ENCODE assay signal across 1 cellular context in the genomic region with DNA sequence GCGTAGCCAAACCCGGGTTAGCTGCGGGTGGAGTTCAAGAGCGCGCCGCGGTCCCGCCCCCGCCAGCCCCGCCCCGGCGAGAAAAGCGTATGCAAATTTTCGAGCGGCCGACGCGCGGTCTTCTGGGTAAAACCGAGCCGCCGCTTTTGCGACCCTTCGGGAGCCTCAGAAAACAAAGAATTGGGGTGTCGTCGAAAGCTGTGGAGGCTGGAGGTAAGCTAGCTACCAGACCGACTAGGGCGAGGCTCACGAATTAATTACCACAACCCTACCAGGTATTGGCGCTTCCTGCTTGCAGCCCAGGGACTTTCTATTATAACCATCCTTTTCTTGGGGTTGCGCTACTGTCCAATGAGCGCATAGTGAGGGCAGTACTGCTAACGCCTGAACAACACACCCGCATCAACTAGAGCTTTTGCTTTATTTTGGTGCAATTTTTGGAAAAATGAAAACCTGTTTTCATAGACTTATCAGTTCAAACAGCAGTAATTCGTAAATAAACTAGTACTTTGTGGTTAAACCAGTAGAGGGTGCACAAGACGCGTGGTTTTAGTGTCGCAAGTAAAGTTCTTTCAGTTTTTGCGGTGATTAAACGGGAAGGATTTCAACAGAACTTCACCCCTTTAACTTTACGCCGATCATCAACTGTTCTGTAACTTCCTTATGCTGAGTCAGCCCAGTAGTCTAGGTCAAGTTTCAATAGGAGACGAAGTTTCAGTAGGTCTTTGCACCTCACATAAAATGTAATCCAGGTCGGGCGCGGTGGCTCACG.
A peak's percentile ranks its signal among the peaks of the same experiment; 100 is the strongest.
TF ChIP-seq lines count a peak whose summit lies in the region.

A gene (plus strand): TSS at position 318 of the 772 bp plus-strand sequence.

TF ChIP-seq in HepG2, 621 proteins besides CTCF, POLR2A, EP300 and RAD21 (continued from another document and continues in another):
- TF ChIP-seq ZNF749 (CRISPR knock-in tag; IDR thresholded peaks at IDR 0.05; ENCODE audit: borderline replicate concordance) (peak; percentile 80; the same call in 1 of the 2 replicates), MEIS1 (CRISPR knock-in tag; IDR thresholded peaks at IDR 0.05; ENCODE audit: borderline replicate concordance) (no peak), NAIF1 (CRISPR knock-in tag; IDR thresholded peaks at IDR 0.05; ENCODE audit: borderline replicate concordance) (peak; percentile 84; the same call in 1 of the 2 replicates), SRSF1 (optimal IDR thresholded peaks at IDR 0.05; ENCODE audit: low read depth, low read length) (peak; percentile 76), SRSF9 (IDR thresholded peaks at IDR 0.05; ENCODE audit: borderline replicate concordance, insufficient read depth, low read depth, low read length, poor library complexity, severe bottlenecking) (no peak), NFKB2 (CRISPR knock-in tag; IDR thresholded peaks at IDR 0.05; ENCODE audit: borderline replicate concordance) (no peak), ZBTB8A (CRISPR knock-in tag; IDR thresholded peaks at IDR 0.05; ENCODE audit: borderline replicate concordance, low read depth) (peak; percentile 69; the same call in 1 of the 2 replicates), GATA4 (IDR thresholded peaks at IDR 0.05; ENCODE audit: borderline replicate concordance, low read depth) (peak; percentile 100), TSC22D2 (CRISPR knock-in tag; IDR thresholded peaks at IDR 0.05; ENCODE audit: borderline replicate concordance) (peak; percentile 80; the same call in 1 of the 2 replicates), ZNF451 (CRISPR knock-in tag; IDR thresholded peaks at IDR 0.05) (peak; percentile 92; the same call in 1 of the 2 replicates), WIZ (CRISPR knock-in tag; IDR thresholded peaks at IDR 0.05) (no peak), MED13 (CRISPR knock-in tag; IDR thresholded peaks at IDR 0.05) (peak; percentile 77; the same call in 1 of the 2 replicates), ZNF678 (CRISPR knock-in tag; IDR thresholded peaks at IDR 0.05) (peak; percentile 82), ARHGAP35 (CRISPR knock-in tag; IDR thresholded peaks at IDR 0.05; ENCODE audit: borderline replicate concordance) (peak; percentile 55), ZNF34 (CRISPR knock-in tag; IDR thresholded peaks at IDR 0.05; ENCODE audit: borderline replicate concordance) (peak; percentile 86; the same call in 1 of the 2 replicates), CREM (IDR thresholded peaks at IDR 0.05) (peak; percentile 90), CREM (CRISPR knock-in tag; IDR thresholded peaks at IDR 0.05) (no peak), ZSCAN29 (CRISPR knock-in tag; conservative IDR thresholded peaks at IDR 0.05) (peak; percentile 91), ARNTL (CRISPR knock-in tag; IDR thresholded peaks at IDR 0.05) (peak; percentile 42; the same call in 1 of the 2 replicates), CHCHD3 (CRISPR knock-in tag; IDR thresholded peaks at IDR 0.05) (peak; percentile 7), KDM2A (CRISPR knock-in tag; IDR thresholded peaks at IDR 0.05; ENCODE audit: borderline replicate concordance, low read depth) (no peak; the same call in 1 of the 2 replicates), NFE2 (CRISPR knock-in tag; IDR thresholded peaks at IDR 0.05) (no peak)
- TF ChIP-seq, protein P1, sequence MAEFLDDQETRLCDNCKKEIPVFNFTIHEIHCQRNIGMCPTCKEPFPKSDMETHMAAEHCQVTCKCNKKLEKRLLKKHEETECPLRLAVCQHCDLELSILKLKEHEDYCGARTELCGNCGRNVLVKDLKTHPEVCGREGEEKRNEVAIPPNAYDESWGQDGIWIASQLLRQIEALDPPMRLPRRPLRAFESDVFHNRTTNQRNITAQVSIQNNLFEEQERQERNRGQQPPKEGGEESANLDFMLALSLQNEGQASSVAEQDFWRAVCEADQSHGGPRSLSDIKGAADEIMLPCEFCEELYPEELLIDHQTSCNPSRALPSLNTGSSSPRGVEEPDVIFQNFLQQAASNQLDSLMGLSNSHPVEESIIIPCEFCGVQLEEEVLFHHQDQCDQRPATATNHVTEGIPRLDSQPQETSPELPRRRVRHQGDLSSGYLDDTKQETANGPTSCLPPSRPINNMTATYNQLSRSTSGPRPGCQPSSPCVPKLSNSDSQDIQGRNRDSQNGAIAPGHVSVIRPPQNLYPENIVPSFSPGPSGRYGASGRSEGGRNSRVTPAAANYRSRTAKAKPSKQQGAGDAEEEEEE (CRISPR knock-in tag; IDR thresholded peaks at IDR 0.05; ENCODE audit: borderline replicate concordance) = no peak
- TF ChIP-seq, protein P2, sequence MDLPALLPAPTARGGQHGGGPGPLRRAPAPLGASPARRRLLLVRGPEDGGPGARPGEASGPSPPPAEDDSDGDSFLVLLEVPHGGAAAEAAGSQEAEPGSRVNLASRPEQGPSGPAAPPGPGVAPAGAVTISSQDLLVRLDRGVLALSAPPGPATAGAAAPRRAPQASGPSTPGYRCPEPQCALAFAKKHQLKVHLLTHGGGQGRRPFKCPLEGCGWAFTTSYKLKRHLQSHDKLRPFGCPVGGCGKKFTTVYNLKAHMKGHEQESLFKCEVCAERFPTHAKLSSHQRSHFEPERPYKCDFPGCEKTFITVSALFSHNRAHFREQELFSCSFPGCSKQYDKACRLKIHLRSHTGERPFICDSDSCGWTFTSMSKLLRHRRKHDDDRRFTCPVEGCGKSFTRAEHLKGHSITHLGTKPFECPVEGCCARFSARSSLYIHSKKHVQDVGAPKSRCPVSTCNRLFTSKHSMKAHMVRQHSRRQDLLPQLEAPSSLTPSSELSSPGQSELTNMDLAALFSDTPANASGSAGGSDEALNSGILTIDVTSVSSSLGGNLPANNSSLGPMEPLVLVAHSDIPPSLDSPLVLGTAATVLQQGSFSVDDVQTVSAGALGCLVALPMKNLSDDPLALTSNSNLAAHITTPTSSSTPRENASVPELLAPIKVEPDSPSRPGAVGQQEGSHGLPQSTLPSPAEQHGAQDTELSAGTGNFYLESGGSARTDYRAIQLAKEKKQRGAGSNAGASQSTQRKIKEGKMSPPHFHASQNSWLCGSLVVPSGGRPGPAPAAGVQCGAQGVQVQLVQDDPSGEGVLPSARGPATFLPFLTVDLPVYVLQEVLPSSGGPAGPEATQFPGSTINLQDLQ (CRISPR knock-in tag; IDR thresholded peaks at IDR 0.05) = peak; percentile 41
- TF ChIP-seq, protein P3, sequence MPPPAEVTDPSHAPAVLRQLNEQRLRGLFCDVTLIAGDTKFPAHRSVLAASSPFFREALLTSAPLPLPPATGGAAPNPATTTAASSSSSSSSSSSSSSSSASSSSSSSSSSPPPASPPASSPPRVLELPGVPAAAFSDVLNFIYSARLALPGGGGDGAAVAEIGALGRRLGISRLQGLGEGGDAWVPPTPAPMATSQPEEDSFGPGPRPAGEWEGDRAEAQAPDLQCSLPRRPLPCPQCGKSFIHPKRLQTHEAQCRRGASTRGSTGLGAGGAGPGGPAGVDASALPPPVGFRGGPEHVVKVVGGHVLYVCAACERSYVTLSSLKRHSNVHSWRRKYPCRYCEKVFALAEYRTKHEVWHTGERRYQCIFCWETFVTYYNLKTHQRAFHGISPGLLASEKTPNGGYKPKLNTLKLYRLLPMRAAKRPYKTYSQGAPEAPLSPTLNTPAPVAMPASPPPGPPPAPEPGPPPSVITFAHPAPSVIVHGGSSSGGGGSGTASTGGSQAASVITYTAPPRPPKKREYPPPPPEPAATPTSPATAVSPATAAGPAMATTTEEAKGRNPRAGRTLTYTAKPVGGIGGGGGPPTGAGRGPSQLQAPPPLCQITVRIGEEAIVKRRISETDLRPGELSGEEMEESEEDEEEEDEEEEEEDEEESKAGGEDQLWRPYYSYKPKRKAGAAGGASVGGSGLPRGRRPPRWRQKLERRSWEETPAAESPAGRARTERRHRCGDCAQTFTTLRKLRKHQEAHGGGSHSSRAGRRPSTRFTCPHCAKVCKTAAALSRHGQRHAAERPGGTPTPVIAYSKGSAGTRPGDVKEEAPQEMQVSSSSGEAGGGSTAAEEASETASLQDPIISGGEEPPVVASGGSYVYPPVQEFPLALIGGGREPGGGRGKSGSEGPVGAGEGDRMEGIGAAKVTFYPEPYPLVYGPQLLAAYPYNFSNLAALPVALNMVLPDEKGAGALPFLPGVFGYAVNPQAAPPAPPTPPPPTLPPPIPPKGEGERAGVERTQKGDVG (CRISPR knock-in tag; IDR thresholded peaks at IDR 0.05; ENCODE audit: borderline replicate concordance) = peak; percentile 40; the same call in 1 of the 2 replicates
- TF ChIP-seq, protein P4, sequence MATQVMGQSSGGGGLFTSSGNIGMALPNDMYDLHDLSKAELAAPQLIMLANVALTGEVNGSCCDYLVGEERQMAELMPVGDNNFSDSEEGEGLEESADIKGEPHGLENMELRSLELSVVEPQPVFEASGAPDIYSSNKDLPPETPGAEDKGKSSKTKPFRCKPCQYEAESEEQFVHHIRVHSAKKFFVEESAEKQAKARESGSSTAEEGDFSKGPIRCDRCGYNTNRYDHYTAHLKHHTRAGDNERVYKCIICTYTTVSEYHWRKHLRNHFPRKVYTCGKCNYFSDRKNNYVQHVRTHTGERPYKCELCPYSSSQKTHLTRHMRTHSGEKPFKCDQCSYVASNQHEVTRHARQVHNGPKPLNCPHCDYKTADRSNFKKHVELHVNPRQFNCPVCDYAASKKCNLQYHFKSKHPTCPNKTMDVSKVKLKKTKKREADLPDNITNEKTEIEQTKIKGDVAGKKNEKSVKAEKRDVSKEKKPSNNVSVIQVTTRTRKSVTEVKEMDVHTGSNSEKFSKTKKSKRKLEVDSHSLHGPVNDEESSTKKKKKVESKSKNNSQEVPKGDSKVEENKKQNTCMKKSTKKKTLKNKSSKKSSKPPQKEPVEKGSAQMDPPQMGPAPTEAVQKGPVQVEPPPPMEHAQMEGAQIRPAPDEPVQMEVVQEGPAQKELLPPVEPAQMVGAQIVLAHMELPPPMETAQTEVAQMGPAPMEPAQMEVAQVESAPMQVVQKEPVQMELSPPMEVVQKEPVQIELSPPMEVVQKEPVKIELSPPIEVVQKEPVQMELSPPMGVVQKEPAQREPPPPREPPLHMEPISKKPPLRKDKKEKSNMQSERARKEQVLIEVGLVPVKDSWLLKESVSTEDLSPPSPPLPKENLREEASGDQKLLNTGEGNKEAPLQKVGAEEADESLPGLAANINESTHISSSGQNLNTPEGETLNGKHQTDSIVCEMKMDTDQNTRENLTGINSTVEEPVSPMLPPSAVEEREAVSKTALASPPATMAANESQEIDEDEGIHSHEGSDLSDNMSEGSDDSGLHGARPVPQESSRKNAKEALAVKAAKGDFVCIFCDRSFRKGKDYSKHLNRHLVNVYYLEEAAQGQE (IDR thresholded peaks at IDR 0.05; ENCODE audit: borderline replicate concordance in 1 of 2, low read depth in 1 of 2, low read length in 2 of 2) = peak in 1 of 2 experiments; percentile 84; a peak in 1 of 4 replicates
- TF ChIP-seq, protein P5, sequence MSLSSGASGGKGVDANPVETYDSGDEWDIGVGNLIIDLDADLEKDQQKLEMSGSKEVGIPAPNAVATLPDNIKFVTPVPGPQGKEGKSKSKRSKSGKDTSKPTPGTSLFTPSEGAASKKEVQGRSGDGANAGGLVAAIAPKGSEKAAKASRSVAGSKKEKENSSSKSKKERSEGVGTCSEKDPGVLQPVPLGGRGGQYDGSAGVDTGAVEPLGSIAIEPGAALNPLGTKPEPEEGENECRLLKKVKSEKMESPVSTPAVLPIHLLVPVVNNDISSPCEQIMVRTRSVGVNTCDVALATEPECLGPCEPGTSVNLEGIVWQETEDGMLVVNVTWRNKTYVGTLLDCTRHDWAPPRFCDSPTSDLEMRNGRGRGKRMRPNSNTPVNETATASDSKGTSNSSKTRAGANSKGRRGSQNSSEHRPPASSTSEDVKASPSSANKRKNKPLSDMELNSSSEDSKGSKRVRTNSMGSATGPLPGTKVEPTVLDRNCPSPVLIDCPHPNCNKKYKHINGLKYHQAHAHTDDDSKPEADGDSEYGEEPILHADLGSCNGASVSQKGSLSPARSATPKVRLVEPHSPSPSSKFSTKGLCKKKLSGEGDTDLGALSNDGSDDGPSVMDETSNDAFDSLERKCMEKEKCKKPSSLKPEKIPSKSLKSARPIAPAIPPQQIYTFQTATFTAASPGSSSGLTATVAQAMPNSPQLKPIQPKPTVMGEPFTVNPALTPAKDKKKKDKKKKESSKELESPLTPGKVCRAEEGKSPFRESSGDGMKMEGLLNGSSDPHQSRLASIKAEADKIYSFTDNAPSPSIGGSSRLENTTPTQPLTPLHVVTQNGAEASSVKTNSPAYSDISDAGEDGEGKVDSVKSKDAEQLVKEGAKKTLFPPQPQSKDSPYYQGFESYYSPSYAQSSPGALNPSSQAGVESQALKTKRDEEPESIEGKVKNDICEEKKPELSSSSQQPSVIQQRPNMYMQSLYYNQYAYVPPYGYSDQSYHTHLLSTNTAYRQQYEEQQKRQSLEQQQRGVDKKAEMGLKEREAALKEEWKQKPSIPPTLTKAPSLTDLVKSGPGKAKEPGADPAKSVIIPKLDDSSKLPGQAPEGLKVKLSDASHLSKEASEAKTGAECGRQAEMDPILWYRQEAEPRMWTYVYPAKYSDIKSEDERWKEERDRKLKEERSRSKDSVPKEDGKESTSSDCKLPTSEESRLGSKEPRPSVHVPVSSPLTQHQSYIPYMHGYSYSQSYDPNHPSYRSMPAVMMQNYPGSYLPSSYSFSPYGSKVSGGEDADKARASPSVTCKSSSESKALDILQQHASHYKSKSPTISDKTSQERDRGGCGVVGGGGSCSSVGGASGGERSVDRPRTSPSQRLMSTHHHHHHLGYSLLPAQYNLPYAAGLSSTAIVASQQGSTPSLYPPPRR (CRISPR knock-in tag; IDR thresholded peaks at IDR 0.05; ENCODE audit: borderline replicate concordance) = peak; percentile 78; the same call in 1 of the 2 replicates
- TF ChIP-seq, protein P6, sequence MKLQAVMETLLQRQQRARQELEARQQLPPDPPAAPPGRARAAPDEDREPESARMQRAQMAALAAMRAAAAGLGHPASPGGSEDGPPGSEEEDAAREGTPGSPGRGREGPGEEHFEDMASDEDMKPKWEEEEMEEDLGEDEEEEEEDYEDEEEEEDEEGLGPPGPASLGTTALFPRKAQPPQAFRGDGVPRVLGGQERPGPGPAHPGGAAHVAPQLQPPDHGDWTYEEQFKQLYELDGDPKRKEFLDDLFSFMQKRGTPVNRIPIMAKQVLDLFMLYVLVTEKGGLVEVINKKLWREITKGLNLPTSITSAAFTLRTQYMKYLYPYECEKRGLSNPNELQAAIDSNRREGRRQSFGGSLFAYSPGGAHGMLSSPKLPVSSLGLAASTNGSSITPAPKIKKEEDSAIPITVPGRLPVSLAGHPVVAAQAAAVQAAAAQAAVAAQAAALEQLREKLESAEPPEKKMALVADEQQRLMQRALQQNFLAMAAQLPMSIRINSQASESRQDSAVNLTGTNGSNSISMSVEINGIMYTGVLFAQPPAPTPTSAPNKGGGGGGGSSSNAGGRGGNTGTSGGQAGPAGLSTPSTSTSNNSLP (IDR thresholded peaks at IDR 0.05; ENCODE audit: low read depth, low read length) = peak; percentile 94
- TF ChIP-seq, protein P7, sequence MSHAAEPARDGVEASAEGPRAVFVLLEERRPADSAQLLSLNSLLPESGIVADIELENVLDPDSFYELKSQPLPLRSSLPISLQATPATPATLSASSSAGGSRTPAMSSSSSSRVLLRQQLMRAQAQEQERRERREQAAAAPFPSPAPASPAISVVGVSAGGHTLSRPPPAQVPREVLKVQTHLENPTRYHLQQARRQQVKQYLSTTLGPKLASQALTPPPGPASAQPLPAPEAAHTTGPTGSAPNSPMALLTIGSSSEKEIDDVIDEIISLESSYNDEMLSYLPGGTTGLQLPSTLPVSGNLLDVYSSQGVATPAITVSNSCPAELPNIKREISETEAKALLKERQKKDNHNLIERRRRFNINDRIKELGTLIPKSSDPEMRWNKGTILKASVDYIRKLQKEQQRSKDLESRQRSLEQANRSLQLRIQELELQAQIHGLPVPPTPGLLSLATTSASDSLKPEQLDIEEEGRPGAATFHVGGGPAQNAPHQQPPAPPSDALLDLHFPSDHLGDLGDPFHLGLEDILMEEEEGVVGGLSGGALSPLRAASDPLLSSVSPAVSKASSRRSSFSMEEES (CRISPR knock-in tag; IDR thresholded peaks at IDR 0.05) = peak; percentile 76; the same call in 1 of the 2 replicates
